In genomic region chr1:23450894-23451293, GRCh38 we compare ENCODE assay signal across 1 cellular context.
TF ChIP-seq lines count a peak whose summit lies in the region.

No MANE protein-coding gene starts in this region.

TF ChIP-seq in HepG2, 621 proteins besides CTCF, POLR2A, EP300 and RAD21:
- TF ChIP-seq ZNF292 (CRISPR knock-in tag; IDR thresholded peaks at IDR 0.05; ENCODE audit: borderline replicate concordance, low read depth) (no peak), ZNF768 (CRISPR knock-in tag; IDR thresholded peaks at IDR 0.05) (peak; percentile 42; the same call in 1 of the 2 replicates)
TF ChIP-seq in HepG2: peak in this region for 1.
